10 cellular contexts compared by ENCODE assay signal in the genomic region with DNA sequence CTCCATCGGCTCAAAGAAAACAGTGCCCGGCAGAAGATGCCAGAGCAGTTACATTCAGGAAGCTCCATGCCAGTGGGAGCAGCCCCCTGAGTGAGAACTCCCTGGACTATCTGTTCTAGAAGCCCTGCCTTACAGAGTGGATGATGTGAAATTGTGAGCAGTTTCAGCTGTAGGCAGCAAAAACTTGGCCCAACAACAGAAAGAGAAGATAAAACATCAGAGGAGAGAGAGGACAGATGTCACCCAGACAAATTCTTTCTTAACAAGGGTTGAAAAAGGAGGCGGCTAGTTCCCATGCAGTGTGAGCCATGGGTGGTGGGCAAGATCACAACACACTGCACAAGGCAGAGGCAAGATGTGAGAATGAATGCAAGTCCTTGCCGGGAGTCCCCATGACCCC. TPM values are rescaled to one million over a fixed set of nuclear protein-coding genes. Genes with fewer than 3 reads are reported as not detected.
"Had no signal": no experiment of that assay in that cellular context is flagged by ENCODE, and none has a peak within 500 bp of the region (broad histone marks: within the 10 kb centered on the region; RNA-seq: fewer than 3 reads in every experiment).

No MANE protein-coding gene starts in this region.

- H3K27ac ChIP-seq: GM23248, HL-60 had no signal

- H3K4me3 ChIP-seq: GM23248, HAP-1 had no signal

- H3K4me3 Mint-ChIP-seq: HFFc6 had no signal

- H3K36me3 ChIP-seq: HAP-1 had no signal

- H2AFZ ChIP-seq: GM23248 had no signal

- H3K27ac Mint-ChIP-seq: HFFc6, IgD-negative memory B cell had no signal

- H3K9ac ChIP-seq: GM23248 had no signal

- FAIRE-seq: HepG2 had no signal

- DNase-seq: GM23248, GOT3, H7, HFFc6 had no signal

- H3K36me3 Mint-ChIP-seq: IgD-negative memory B cell had no signal

- H3K9me3 Mint-ChIP-seq: HFFc6, IgD-negative memory B cell had no signal

RNA-seq across cellular contexts. Expression of a gene that starts 46.6 kb away (rescaled TPM):
- total RNA-seq: GM23248, H4, H7, HepG2, HFFc6, HT1080 had no signal
- polyA plus RNA-seq: GM23248, HepG2, IgD-negative memory B cell had no signal

RNA-seq across cellular contexts. Expression of a gene that starts 58.0 kb away (rescaled TPM):
- total RNA-seq: H4, HFFc6, HT1080 had no signal
- polyA plus RNA-seq: GM23248 had no signal
